In the genomic region with DNA sequence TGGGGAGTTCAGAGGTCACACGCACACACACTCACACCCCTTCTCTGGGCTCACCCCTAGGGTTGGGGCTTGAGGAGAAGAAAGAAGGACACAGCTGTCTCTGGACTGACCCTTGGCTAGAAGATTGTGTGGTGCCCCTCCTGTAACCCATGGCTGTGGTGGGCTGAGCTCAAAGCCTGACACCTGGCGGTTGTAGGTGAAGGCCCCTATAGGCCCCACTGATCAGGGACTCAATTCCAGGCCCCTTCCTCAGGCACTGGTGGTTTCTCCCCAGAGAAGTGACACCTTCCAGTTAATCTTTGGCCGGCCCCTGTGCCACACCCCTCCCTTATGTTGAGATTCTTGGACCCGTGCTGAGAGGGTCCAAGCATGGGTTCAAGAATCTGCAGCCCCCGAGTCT, we compare ENCODE assay signal across 26 cellular contexts. TPM values are rescaled to one million over a fixed set of nuclear protein-coding genes. Genes with fewer than 3 reads are reported as not detected.
DNase-seq lines count a peak whose midpoint lies in the region; ATAC-seq and TF ChIP-seq lines count a peak whose summit lies in the region.
"Had no signal": no experiment of that assay in that cellular context is flagged by ENCODE, and none has a peak within 500 bp of the region (broad histone marks: within the 10 kb centered on the region; RNA-seq: fewer than 3 reads in every experiment).

No MANE protein-coding gene starts in this region.

- WGBS in endodermal cell (ENCODE audit: insufficient coverage in 1 of 2, insufficient read length in 1 of 2), 2 experiments, result 88 to 89% methylated on average over 4 to 5 of the region's 5 CpGs

- H3K27me3 ChIP-seq in endodermal cell (ENCODE audit: control insufficient read depth, insufficient read depth, low read length, poor library complexity, severe bottlenecking) (no peaks in the 10 kb centered on the region), uterus (no peaks in the 10 kb centered on the region)
- H3K27me3 ChIP-seq: dorsolateral prefrontal cortex had no signal

- H3K79me2 ChIP-seq in OCI-LY7 (ENCODE audit: insufficient read depth, low read depth, low read length), result no peaks in the 10 kb centered on the region

- no peak overlapping the region for H3K4me3 Mint-ChIP-seq in stimulated activated naive CD8-positive, alpha-beta T cell treated with anti-CD3 and anti-CD28 coated beads, Interleukin-15, Interleukin-2, amounts not matched to agents 100 ng/mL and 50 ng/mL, for 24 hours
- H3K4me3 Mint-ChIP-seq in stimulated activated naive CD8-positive, alpha-beta T cell treated with anti-CD3 and anti-CD28 coated beads, Interleukin-15, amount 100 ng/mL, for 72 hours, result no peak overlapping the region
- H3K4me3 Mint-ChIP-seq in endodermal cell, result no peak overlapping the region
- H3K4me3 Mint-ChIP-seq: activated CD4-positive, alpha-beta memory T cell treated with anti-CD3 and anti-CD28 coated beads for 36 hours; T-helper 1 cell treated with Interleukin-12 subunit alpha and Interleukin-12 subunit beta and Interleukin-4 antibody, amounts not matched to agents 30 μg/mL and 1 μg/mL, for 36 hours; type B pancreatic cell had no signal

- TF ChIP-seq POLR2A in uterus (IDR thresholded peaks at IDR 0.05), result no peak

- no peaks in the 10 kb centered on the region for H3K36me3 Mint-ChIP-seq in stimulated activated naive CD8-positive, alpha-beta T cell treated with anti-CD3 and anti-CD28 coated beads, Interleukin-15, Interleukin-2, amounts not matched to agents 100 ng/mL and 50 ng/mL, for 24 hours (ENCODE audit: low read depth)
- H3K36me3 Mint-ChIP-seq in endodermal cell (ENCODE audit: low read depth), result no peaks in the 10 kb centered on the region
- H3K36me3 Mint-ChIP-seq: activated CD4-positive, alpha-beta memory T cell treated with anti-CD3 and anti-CD28 coated beads for 36 hours; CD8-positive, alpha-beta T cell; type B pancreatic cell had no signal

- H3K4me1 ChIP-seq in OCI-LY7 (ENCODE audit: insufficient read depth, low read length, poor library complexity, severe bottlenecking) (peaks cover 50% of the 10 kb centered on the region), endodermal cell (ENCODE audit: control insufficient read depth, insufficient read depth, low read length) (no peaks in the 10 kb centered on the region), uterus (no peaks in the 10 kb centered on the region)

- ATAC-seq in stimulated activated naive CD8-positive, alpha-beta T cell treated with anti-CD3 and anti-CD28 coated beads, Interleukin-15, amount 100 ng/mL, for 72 hours, result no peak
- ATAC-seq in HG03442 (IDR thresholded peaks at IDR 0.05; ENCODE audit: unreplicated experiment) (no peak), HG03175 (IDR thresholded peaks at IDR 0.05; ENCODE audit: unreplicated experiment) (no peak)
- ATAC-seq: CD8-positive, alpha-beta T cell; left cardiac atrium; right cardiac atrium had no signal

- intact Hi-C loops in OCI-LY7 (cut with micrococcal nuclease; ENCODE audit: unreplicated experiment) (loop anchor here (5.0 kb wide), 1 partner anchor 84 kb away; no protein-coding TSS in a partner anchor), uterus (cut with DNase I; ENCODE audit: low total_unique reads) (no loop called here)

- H3K27ac Mint-ChIP-seq in stimulated activated naive CD8-positive, alpha-beta T cell treated with anti-CD3 and anti-CD28 coated beads, Interleukin-15, Interleukin-2, amounts not matched to agents 100 ng/mL and 50 ng/mL, for 24 hours, result peak overlapping the region; percentile 0
- H3K27ac Mint-ChIP-seq in stimulated activated naive CD8-positive, alpha-beta T cell treated with anti-CD3 and anti-CD28 coated beads, Interleukin-15, amount 100 ng/mL, for 72 hours, result peak overlapping the region in 1 of 2 donors; percentile 55
- H3K27ac Mint-ChIP-seq in endodermal cell, result no peak overlapping the region
- H3K27ac Mint-ChIP-seq: T-helper 1 cell treated with Interleukin-12 subunit alpha and Interleukin-12 subunit beta and Interleukin-4 antibody, amounts not matched to agents 30 μg/mL and 1 μg/mL, for 36 hours; type B pancreatic cell had no signal

- H3K9me3 ChIP-seq in OCI-LY7 (ENCODE audit: low read length) (no peaks in the 10 kb centered on the region), endodermal cell (ENCODE audit: control insufficient read depth, low read length) (no peaks in the 10 kb centered on the region), uterus (no peaks in the 10 kb centered on the region)
- H3K9me3 ChIP-seq: SJCRH30 had no signal

- DNase-seq in stimulated activated naive CD8-positive, alpha-beta T cell treated with anti-CD3 and anti-CD28 coated beads, Interleukin-15, amount 100 ng/mL, for 72 hours, result no peak
- DNase-seq in OCI-LY7 (ENCODE audit: low spot score) (peak; percentile 41), endodermal cell (peak; percentile 73), NCI-H1092 (lab: John Stamatoyannopoulos, UW) (no peak), uterus (no peak)
- DNase-seq: activated CD4-positive, alpha-beta memory T cell treated with anti-CD3 and anti-CD28 coated beads for 36 hours; activated naive CD4-positive, alpha-beta T cell treated with Interleukin-2 at 50 U/mL for 16 hours; CD8-positive, alpha-beta T cell; central memory CD4-positive, alpha-beta T cell; DMS153; dorsolateral prefrontal cortex; GDM1; head of caudate nucleus; left cardiac atrium; mesenchymal stem cell; NCI-H1105 treated with DMSO at 0.1 percent for 48 hours; NCI-H2029 treated with DMSO at 0.1 percent for 48 hours; right cardiac atrium; SJCRH30 had no signal

- no peak overlapping the region for H2AFZ ChIP-seq in OCI-LY7 (ENCODE audit: low read length)

- H4K20me1 ChIP-seq in OCI-LY7 (ENCODE audit: insufficient read depth, low read length), result no peaks in the 10 kb centered on the region

- H3K4me3 ChIP-seq in OCI-LY7 (ENCODE audit: low read depth, low read length, poor library complexity, severe bottlenecking) (no peak overlapping the region), endodermal cell (ENCODE audit: low read length) (no peak overlapping the region), uterus (no peak overlapping the region)
- H3K4me3 ChIP-seq: dorsolateral prefrontal cortex, SJCRH30 had no signal

- H3K27me3 Mint-ChIP-seq in stimulated activated naive CD8-positive, alpha-beta T cell treated with anti-CD3 and anti-CD28 coated beads, Interleukin-15, Interleukin-2, amounts not matched to agents 100 ng/mL and 50 ng/mL, for 24 hours, result no peaks in the 10 kb centered on the region
- H3K27me3 Mint-ChIP-seq in stimulated activated naive CD8-positive, alpha-beta T cell treated with anti-CD3 and anti-CD28 coated beads, Interleukin-15, amount 100 ng/mL, for 72 hours, result no peaks in the 10 kb centered on the region
- H3K27me3 Mint-ChIP-seq in endodermal cell (ENCODE audit: insufficient read depth), result peaks cover 6% of the 10 kb centered on the region
- H3K27me3 Mint-ChIP-seq: activated CD4-positive, alpha-beta memory T cell treated with anti-CD3 and anti-CD28 coated beads for 36 hours; type B pancreatic cell had no signal

- H3K9ac ChIP-seq in endodermal cell (ENCODE audit: extremely low read depth, low read length, poor library complexity, severe bottlenecking), result no peak overlapping the region

- H3K4me2 ChIP-seq in OCI-LY7 (ENCODE audit: low read length), result no peak overlapping the region

- H3K36me3 ChIP-seq in OCI-LY7 (ENCODE audit: insufficient read depth, low read length) (no peaks in the 10 kb centered on the region), endodermal cell (ENCODE audit: control insufficient read depth, insufficient read depth, low read length) (no peaks in the 10 kb centered on the region), uterus (no peaks in the 10 kb centered on the region)
- H3K36me3 ChIP-seq: SJCRH30 had no signal

- H3K27ac ChIP-seq in OCI-LY7 (ENCODE audit: low read depth, low read length, poor library complexity, severe bottlenecking), result no peak overlapping the region
- H3K27ac ChIP-seq in endodermal cell (ENCODE audit: low read depth, low read length), result no peak overlapping the region
- H3K27ac ChIP-seq in uterus, result no peak overlapping the region
- H3K27ac ChIP-seq: dorsolateral prefrontal cortex, SJCRH30 had no signal

- BruUV-seq in OCI-LY7 (replicated peaks; lab: Mats Ljungman, UMichigan), result no TSS peak

- H3K4me1 Mint-ChIP-seq in stimulated activated naive CD8-positive, alpha-beta T cell treated with anti-CD3 and anti-CD28 coated beads, Interleukin-15, Interleukin-2, amounts not matched to agents 100 ng/mL and 50 ng/mL, for 24 hours (ENCODE audit: low read depth), result peaks cover 49% of the 10 kb centered on the region
- peaks cover 62% of the 10 kb centered on the region for H3K4me1 Mint-ChIP-seq in stimulated activated naive CD8-positive, alpha-beta T cell treated with anti-CD3 and anti-CD28 coated beads, Interleukin-15, amount 100 ng/mL, for 72 hours
- peaks cover 18% of the 10 kb centered on the region for H3K4me1 Mint-ChIP-seq in endodermal cell

- CTCF ChIA-PET in OCI-LY7 (lab: Charles Lee; ENCODE audit: unreplicated experiment), result interaction anchor here (0.6 kb wide), 1 partner anchor 45 kb away, joined by 5 read pairs; no protein-coding TSS in a partner anchor

- H3K9me2 ChIP-seq in OCI-LY7 (ENCODE audit: insufficient read depth, low read length), result no peaks in the 10 kb centered on the region

- peak; percentile 69 for TF ChIP-seq CTCF in OCI-LY7 (conservative IDR thresholded peaks at IDR 0.05; ENCODE audit: low read length)
- peak; percentile 67 for TF ChIP-seq CTCF in endodermal cell (conservative IDR thresholded peaks at IDR 0.05)
- no peak for TF ChIP-seq CTCF in uterus (IDR thresholded peaks at IDR 0.05)

- no peaks in the 10 kb centered on the region for H3K9me3 Mint-ChIP-seq in stimulated activated naive CD8-positive, alpha-beta T cell treated with anti-CD3 and anti-CD28 coated beads, Interleukin-15, Interleukin-2, amounts not matched to agents 100 ng/mL and 50 ng/mL, for 24 hours
- no peaks in the 10 kb centered on the region for H3K9me3 Mint-ChIP-seq in stimulated activated naive CD8-positive, alpha-beta T cell treated with anti-CD3 and anti-CD28 coated beads, Interleukin-15, amount 100 ng/mL, for 72 hours
- H3K9me3 Mint-ChIP-seq in endodermal cell, result no peaks in the 10 kb centered on the region
- H3K9me3 Mint-ChIP-seq: activated CD4-positive, alpha-beta memory T cell treated with anti-CD3 and anti-CD28 coated beads for 36 hours; CD8-positive, alpha-beta T cell; T-helper 1 cell treated with Interleukin-12 subunit alpha and Interleukin-12 subunit beta and Interleukin-4 antibody, amounts not matched to agents 30 μg/mL and 1 μg/mL, for 36 hours; type B pancreatic cell had no signal

- POLR2A ChIA-PET in OCI-LY7 (lab: Charles Lee), result interaction anchor here (0.5 to 1.2 kb wide), 4 partner anchors 10 to 227 kb away, joined by 3 to 4 read pairs (median 3); no protein-coding TSS in a partner anchor

RNA-seq across cellular contexts. Expression of gene CRB2, which starts 35.2 kb away (rescaled TPM):
- total RNA-seq in OCI-LY7 (2014; rRNA removed; shearing (Covaris generic)), result 0.88 and 1.6 TPM in 2 replicates
- 2.6 and 3.4 TPM in 2 replicates for total RNA-seq in OCI-LY7 (2022)
- 1 to 10 TPM in 1 of 2 donors, under 1 TPM in 1; 0.75 to 2.0 TPM for total RNA-seq in endodermal cell
- polyA plus RNA-seq in endodermal cell (2013, experiment 1 of 2), result 92.5 TPM
- polyA plus RNA-seq in endodermal cell (2013, experiment 2 of 2), result 79.0 TPM
- total RNA-seq in uterus, result 10 to 100 TPM in 1 of 4 donors, 1 to 10 TPM in 3; 2.2 to 19.4 (median 3.1) TPM
- total RNA-seq: activated CD4-positive, alpha-beta memory T cell treated with anti-CD3 and anti-CD28 coated beads for 36 hours; CD8-positive, alpha-beta T cell; osteocyte had no signal
- polyA plus RNA-seq: AG04450 had no signal

RNA-seq across cellular contexts. Expression of gene STRBP, which starts 52.4 kb away (rescaled TPM):
- 82.8 and 96.0 TPM in 2 replicates for total RNA-seq in OCI-LY7 (2014; rRNA removed; shearing (Covaris generic))
- total RNA-seq in OCI-LY7 (2022) (179 and 184 TPM in 2 replicates), endodermal cell (10 to 100 TPM; 77.2 to 83.3 TPM), uterus (10 to 100 TPM in 3 of 4 donors, 1 to 10 TPM in 1; 3.3 to 28.2 (median 16.3) TPM)
- polyA plus RNA-seq in endodermal cell (2013, experiment 1 of 2), result 44.7 TPM
- 46.5 TPM for polyA plus RNA-seq in endodermal cell (2013, experiment 2 of 2)

Comparison
In these comparisons a context has a peak if more than half of its experiments do, and no peak if none do; other contexts are left out.
1. DNase-seq: peak in OCI-LY7 (single experiment) and endodermal cell (single experiment); none in stimulated activated naive CD8-positive, alpha-beta T cell treated with anti-CD3 and anti-CD28 coated beads, Interleukin-15, amount 100 ng/mL, for 72 hours (0 of 2), NCI-H1092 (single experiment) and uterus (0 of 2).
2. CTCF ChIP-seq: peak in OCI-LY7 (single experiment) and endodermal cell (single experiment); none in uterus (0 of 4).